Comparison of ENCODE assay signal across 1 cellular context in genomic region chr3:9301798-9302197, GRCh38.
TF ChIP-seq lines count a peak whose summit lies in the region.

No MANE protein-coding gene starts in this region.

TF ChIP-seq in HEK293T, 16 proteins besides CTCF, POLR2A, EP300 and RAD21 (continued from another document):
- no peak for TF ChIP-seq CTBP1 (IDR thresholded peaks at IDR 0.05; ENCODE audit: borderline replicate concordance)
- no peak for TF ChIP-seq ELF4 (IDR thresholded peaks at IDR 0.05)
- TF ChIP-seq HDGF (IDR thresholded peaks at IDR 0.05; ENCODE audit: borderline replicate concordance): no peak
- no peak for TF ChIP-seq FOXA1 (IDR thresholded peaks at IDR 0.05)
- TF ChIP-seq SUZ12 (IDR thresholded peaks at IDR 0.05): no peak
- no peak for TF ChIP-seq FOXK2 (IDR thresholded peaks at IDR 0.05)
- no peak for TF ChIP-seq FOXM1 (IDR thresholded peaks at IDR 0.05; ENCODE audit: borderline replicate concordance)
- TF ChIP-seq TARDBP (IDR thresholded peaks at IDR 0.05): no peak
